8 cellular contexts compared by ENCODE assay signal in the genomic region with DNA sequence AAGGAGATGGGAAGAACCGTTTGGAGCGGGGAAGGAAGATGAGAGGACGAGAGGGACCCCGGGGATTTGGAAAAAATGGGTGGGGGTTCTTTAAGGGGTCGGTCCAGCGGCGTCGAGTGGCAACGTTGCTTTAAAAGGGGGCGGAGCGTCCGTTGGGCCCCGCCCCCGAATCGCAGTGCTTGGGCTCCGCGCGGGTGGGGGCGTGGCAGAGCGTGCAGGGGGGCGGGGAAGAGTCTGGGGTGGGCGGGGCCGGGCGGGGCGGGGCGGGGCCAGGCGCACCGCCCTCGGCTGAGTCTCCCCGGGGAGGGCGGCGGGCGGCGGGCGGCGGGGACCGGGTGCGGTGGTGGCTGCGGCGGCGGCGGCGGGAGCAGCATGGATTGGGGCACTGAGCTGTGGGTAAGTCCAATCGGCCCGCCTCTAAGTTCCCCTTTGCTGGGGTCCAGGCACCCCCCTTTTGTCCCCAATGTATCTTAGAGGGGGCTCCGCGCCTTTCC. TPM values are rescaled to one million over a fixed set of nuclear protein-coding genes. Genes with fewer than 3 reads are reported as not detected.
A peak's percentile ranks its signal among the peaks of the same experiment; 100 is the strongest.
DNase-seq lines count a peak whose midpoint lies in the region; ATAC-seq and TF ChIP-seq lines count a peak whose summit lies in the region.

A gene with protein sequence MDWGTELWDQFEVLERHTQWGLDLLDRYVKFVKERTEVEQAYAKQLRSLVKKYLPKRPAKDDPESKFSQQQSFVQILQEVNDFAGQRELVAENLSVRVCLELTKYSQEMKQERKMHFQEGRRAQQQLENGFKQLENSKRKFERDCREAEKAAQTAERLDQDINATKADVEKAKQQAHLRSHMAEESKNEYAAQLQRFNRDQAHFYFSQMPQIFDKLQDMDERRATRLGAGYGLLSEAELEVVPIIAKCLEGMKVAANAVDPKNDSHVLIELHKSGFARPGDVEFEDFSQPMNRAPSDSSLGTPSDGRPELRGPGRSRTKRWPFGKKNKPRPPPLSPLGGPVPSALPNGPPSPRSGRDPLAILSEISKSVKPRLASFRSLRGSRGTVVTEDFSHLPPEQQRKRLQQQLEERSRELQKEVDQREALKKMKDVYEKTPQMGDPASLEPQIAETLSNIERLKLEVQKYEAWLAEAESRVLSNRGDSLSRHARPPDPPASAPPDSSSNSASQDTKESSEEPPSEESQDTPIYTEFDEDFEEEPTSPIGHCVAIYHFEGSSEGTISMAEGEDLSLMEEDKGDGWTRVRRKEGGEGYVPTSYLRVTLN (plus strand): TSS at position 291 of the 494 bp plus-strand sequence. CDS start 82 bp downstream, at position 373.

- peak within 1 kb of the TSS; percentile 75 for H3K4me3 ChIP-seq in WERI-Rb-1 (ENCODE audit: low read depth, low read length)
- peak within 1 kb of the TSS; percentile 87 to 95 (median 92) for H3K4me3 ChIP-seq in mammary epithelial cell (replicated peaks in 1 of 3; ENCODE audit: insufficient read depth in 1 of 3, low read depth in 2 of 3, low read length in 3 of 3)
- H3K4me3 ChIP-seq in iPS-20b (ENCODE audit: low read length): peak within 1 kb of the TSS; percentile 88
- peak within 1 kb of the TSS; percentile 88 for H3K4me3 ChIP-seq in skeletal muscle satellite cell (ENCODE audit: low read length)

- peaks cover 20% of the 10 kb centered on the region for H3K36me3 ChIP-seq in WERI-Rb-1
- peaks cover 2% of the 10 kb centered on the region for H3K36me3 ChIP-seq in mammary epithelial cell (ENCODE audit: insufficient read depth, low read length)
- H3K36me3 ChIP-seq in iPS-20b (ENCODE audit: insufficient read depth, low read depth, low read length): peaks cover 25% of the 10 kb centered on the region
- H3K36me3 ChIP-seq in skeletal muscle satellite cell (ENCODE audit: insufficient read depth, low read length): peaks cover 17% of the 10 kb centered on the region

- in situ Hi-C loops in G401 (cut with HindIII; ENCODE audit: low sequenced_read_pairs) (no loop called here), mammary epithelial cell (cut with MboI; ENCODE audit: low sequenced_read_pairs in 2 of 2) (loop anchor here in 1 of 2 donors (10.0 kb wide), 1 partner anchor 225 kb away; no protein-coding TSS in a partner anchor)

- 0% methylated on average over 11 of the region's 47 CpGs for WGBS in mammary epithelial cell (ENCODE audit: low coverage, missing lambda C conversion rate)

- H2AFZ ChIP-seq in mammary epithelial cell (ENCODE audit: low read depth, low read length): peak within 1 kb of the TSS; percentile 93

- H3K9me3 ChIP-seq in WERI-Rb-1 (ENCODE audit: severe bottlenecking) (no peaks in the 10 kb centered on the region), mammary epithelial cell (replicated peaks; ENCODE audit: insufficient read depth, low read length) (no peaks in the 10 kb centered on the region), iPS-20b (ENCODE audit: insufficient read depth, low read depth, low read length) (no peaks in the 10 kb centered on the region), skeletal muscle satellite cell (replicated peaks; ENCODE audit: low read length) (no peaks in the 10 kb centered on the region)

- intact Hi-C loops in mammary epithelial cell (cut with micrococcal nuclease): loop anchor here (5.0 to 10.0 kb wide), 3 partner anchors 177 to 315 kb away; a partner anchor contains a TSS

- peaks cover 39% of the 10 kb centered on the region for H3K4me1 ChIP-seq in mammary epithelial cell (ENCODE audit: insufficient read depth, low read length)
- peaks cover 24% of the 10 kb centered on the region for H3K4me1 ChIP-seq in iPS-20b (ENCODE audit: insufficient read depth, low read length)
- H3K4me1 ChIP-seq in skeletal muscle satellite cell (ENCODE audit: control insufficient read depth, insufficient read depth, low read length): peaks cover 43% of the 10 kb centered on the region

- no peaks in the 10 kb centered on the region for H3K27me3 ChIP-seq in WERI-Rb-1 (ENCODE audit: insufficient read depth, low read depth, severe bottlenecking)
- no peaks in the 10 kb centered on the region for H3K27me3 ChIP-seq in mammary epithelial cell (ENCODE audit: insufficient read depth, low read length)
- no peaks in the 10 kb centered on the region for H3K27me3 ChIP-seq in iPS-20b (ENCODE audit: insufficient read depth, low read length)
- H3K27me3 ChIP-seq in skeletal muscle satellite cell (ENCODE audit: control insufficient read depth, insufficient read depth, low read length): no peaks in the 10 kb centered on the region

- peak; percentile 68 for DNase-seq in G401 (ENCODE audit: low spot score)
- DNase-seq in NCI-H146 treated with DMSO at 0.1 percent for 48 hours (lab: John Stamatoyannopoulos, UW; ENCODE audit: unreplicated experiment): peak; percentile 17
- peak; percentile 70 for DNase-seq in WERI-Rb-1
- DNase-seq in mammary epithelial cell: peak; percentile 57

- H3K4me2 ChIP-seq in mammary epithelial cell (ENCODE audit: insufficient read depth, low read depth, low read length) (peak within 1 kb of the TSS; percentile 98), skeletal muscle satellite cell (ENCODE audit: low read length) (peak within 1 kb of the TSS; percentile 89)

- no TSS peak for BruUV-seq in mammary epithelial cell (replicated peaks; lab: Mats Ljungman, UMichigan)

- peak within 1 kb of the TSS; percentile 89 for H3K27ac ChIP-seq in WERI-Rb-1
- H3K27ac ChIP-seq in mammary epithelial cell (ENCODE audit: insufficient read depth, low read depth, low read length): peak within 1 kb of the TSS; percentile 75
- peak within 1 kb of the TSS; percentile 80 for H3K27ac ChIP-seq in iPS-20b (ENCODE audit: low read length)

- H3K9ac ChIP-seq in mammary epithelial cell (ENCODE audit: insufficient read depth, low read length) (peak within 1 kb of the TSS; percentile 83), iPS-20b (ENCODE audit: low read depth, low read length) (peak within 1 kb of the TSS; percentile 81), skeletal muscle satellite cell (ENCODE audit: low read depth, low read length) (peak within 1 kb of the TSS; percentile 85)

- dilution Hi-C loops in mammary epithelial cell (cut with HindIII; ENCODE audit: low sequenced_read_pairs): no loop called here

- CTCF ChIA-PET in mammary epithelial cell (lab: Charles Lee; ENCODE audit: low non-redundant PET): no interaction called here

- ATAC-seq in GM18520 (IDR thresholded peaks at IDR 0.05; ENCODE audit: unreplicated experiment): no peak
- ATAC-seq in GM19452 (IDR thresholded peaks at IDR 0.05; ENCODE audit: unreplicated experiment): no peak

- H4K20me1 ChIP-seq in mammary epithelial cell (ENCODE audit: insufficient read depth, low read length): no peaks in the 10 kb centered on the region

- TF ChIP-seq CTCF in WERI-Rb-1 (IDR thresholded peaks at IDR 0.05; ENCODE audit: low read depth, low read length): no peak
- TF ChIP-seq CTCF in mammary epithelial cell (conservative IDR thresholded peaks at IDR 0.05 in 1 of 2, IDR thresholded peaks at IDR 0.05 in 1 of 2; ENCODE audit: extremely low read depth in 1 of 2, insufficient read depth in 1 of 2, low read depth in 1 of 2, low read length in 2 of 2): no peak

- H3K79me2 ChIP-seq in mammary epithelial cell (ENCODE audit: insufficient read depth, low read length): peaks cover 50% of the 10 kb centered on the region

RNA-seq across cellular contexts. Expression of the gene that starts here (rescaled TPM):
- 74.8 and 108 TPM in 2 replicates for total RNA-seq in G401 (2014; rRNA removed; shearing (Covaris generic))
- 10 to 100 TPM; 45.0 to 73.3 TPM for total RNA-seq in mammary epithelial cell
- polyA plus RNA-seq in mammary epithelial cell: 46.8 TPM
- polyA minus RNA-seq in mammary epithelial cell: 28.9 TPM
- 41.6 and 44.6 TPM in 2 replicates for total RNA-seq in skeletal muscle satellite cell (2012; rRNA removed)

Comparison
In these comparisons a context has a peak if more than half of its experiments do, and no peak if none do; other contexts are left out.
1. DNase-seq: peak in every context shown above with its lines; median percentile 70 in WERI-Rb-1; 68 in G401; 57 in mammary epithelial cell; 17 in NCI-H146 treated with DMSO at 0.1 percent for 48 hours.